In the genomic region with DNA sequence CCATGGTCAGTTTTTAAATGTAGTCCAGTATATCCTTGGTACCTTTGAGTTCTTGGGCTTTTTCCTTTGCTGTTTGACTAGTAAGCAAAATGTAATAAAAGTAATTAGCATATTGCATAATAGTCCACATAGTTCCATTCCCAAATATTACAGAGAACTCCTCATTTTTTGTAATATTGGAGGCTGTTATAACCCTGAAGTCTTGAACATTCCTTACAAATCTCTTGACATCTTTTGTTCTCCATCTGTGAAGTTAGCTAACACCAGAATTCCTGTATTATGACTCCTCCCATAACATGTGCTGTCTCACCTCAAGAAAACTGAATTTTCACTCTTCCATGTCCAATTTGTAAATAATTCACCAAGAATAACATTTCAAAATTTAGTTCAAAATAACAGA, we compare ENCODE assay signal across 17 cellular contexts. TPM values are rescaled to one million over a fixed set of nuclear protein-coding genes. Genes with fewer than 3 reads are reported as not detected.
DNase-seq lines count a peak whose midpoint lies in the region; ATAC-seq and TF ChIP-seq lines count a peak whose summit lies in the region.
"Had no signal": no experiment of that assay in that cellular context is flagged by ENCODE, and none has a peak within 500 bp of the region (broad histone marks: within the 10 kb centered on the region; RNA-seq: fewer than 3 reads in every experiment).

No MANE protein-coding gene starts in this region.

- H3K4me1 Mint-ChIP-seq in CD14-positive monocyte (peaks cover 28% of the 10 kb centered on the region), natural killer cell (peaks cover 60 to 63% of the 10 kb centered on the region in 2 donors)

- H3K27ac Mint-ChIP-seq in CD14-positive monocyte (peak overlapping the region in 4 of 7 donors; percentile 9 to 77 (median 16)), natural killer cell (peak overlapping the region; percentile 63 to 77)

- no peak overlapping the region for H3K27ac ChIP-seq in substantia nigra (ENCODE audit: low read depth, low read length, poor library complexity, severe bottlenecking)
- H3K27ac ChIP-seq: BLaER1, sigmoid colon, thoracic aorta had no signal

- H3K36me3 Mint-ChIP-seq in CD14-positive monocyte (peaks cover 0 to 13% of the 10 kb centered on the region in 2 donors), natural killer cell (no peaks in the 10 kb centered on the region)

- ATAC-seq in natural killer cell = no peak
- ATAC-seq: HCT116 had no signal

- intact Hi-C loops in CD14-positive monocyte (cut with micrococcal nuclease) (no loop called here), natural killer cell (cut with micrococcal nuclease) (no loop called here)

- H3K4me3 Mint-ChIP-seq in CD14-positive monocyte (no peak overlapping the region), natural killer cell (no peak overlapping the region)

- H3K9me3 Mint-ChIP-seq in CD14-positive monocyte = peaks cover 0 to 4% (median 0%) of the 10 kb centered on the region in 7 donors
- no peaks in the 10 kb centered on the region for H3K9me3 Mint-ChIP-seq in natural killer cell

- TF ChIP-seq CTCF in CD14-positive monocyte (IDR thresholded peaks at IDR 0.05) (no peak), natural killer cell (IDR thresholded peaks at IDR 0.05) (no peak)

- H3K27me3 Mint-ChIP-seq in CD14-positive monocyte (ENCODE audit: low read depth in 3 of 3) (peaks cover 0 to 1% (median 0%) of the 10 kb centered on the region in 3 donors), natural killer cell (ENCODE audit: low read depth in 2 of 2) (no peaks in the 10 kb centered on the region)

- DNase-seq in CD14-positive monocyte (ENCODE audit: low spot score) = no peak
- DNase-seq in LHCN-M2 (ENCODE audit: low read depth) = peak; percentile 54
- peak; percentile 22 for DNase-seq in dedifferentiated amniotic fluid mesenchymal stem cell (ENCODE audit: extremely low spot score)
- DNase-seq in natural killer cell = no peak
- DNase-seq in substantia nigra (lab: John Stamatoyannopoulos, UW) = no peak
- DNase-seq in OCI-M1 (lab: John Stamatoyannopoulos, UW) = no peak
- no peak for DNase-seq in NOMO-1 (lab: John Stamatoyannopoulos, UW; ENCODE audit: unreplicated experiment in 2 of 2)
- DNase-seq: activated CD8-positive, alpha-beta memory T cell treated with anti-CD3 and anti-CD28 coated beads, Interleukin-2, amount 50 U/mL, for 48 hours; central memory CD4-positive, alpha-beta T cell; NCI-H345; SHP77; sigmoid colon; stimulated activated CD4-positive, alpha-beta T cell treated with anti-CD3 and anti-CD28 coated beads, Interleukin-4, amount 100 ng/mL, for 24 hours; stimulated activated CD8-positive, alpha-beta memory T cell treated with anti-CD3 and anti-CD28 coated beads, Interleukin-4, amount 100 ng/mL, for 48 hours had no signal

RNA-seq across cellular contexts. Expression of gene CREB1, which starts 17.1 kb away (rescaled TPM):
- 10 to 100 TPM; 55.2 to 60.5 TPM for polyA plus RNA-seq in CD14-positive monocyte
- total RNA-seq in LHCN-M2 (2014; rRNA removed) = 23.1 and 37.2 TPM in 2 replicates
- polyA plus RNA-seq in LHCN-M2 (2012) = 16.0 TPM
- total RNA-seq in natural killer cell = 100 to 1,000 TPM in 2 of 3 donors, 10 to 100 TPM in 1; 88.1 to 107 (median 106) TPM

Comparison
In these comparisons a context has a peak if more than half of its experiments do, and no peak if none do; other contexts are left out.
1. DNase-seq: peak in LHCN-M2 (single experiment) and dedifferentiated amniotic fluid mesenchymal stem cell (single experiment); none in CD14-positive monocyte (single experiment), natural killer cell (single experiment), substantia nigra (0 of 49), OCI-M1 (single experiment) and NOMO-1 (0 of 2).